In the genomic region with DNA sequence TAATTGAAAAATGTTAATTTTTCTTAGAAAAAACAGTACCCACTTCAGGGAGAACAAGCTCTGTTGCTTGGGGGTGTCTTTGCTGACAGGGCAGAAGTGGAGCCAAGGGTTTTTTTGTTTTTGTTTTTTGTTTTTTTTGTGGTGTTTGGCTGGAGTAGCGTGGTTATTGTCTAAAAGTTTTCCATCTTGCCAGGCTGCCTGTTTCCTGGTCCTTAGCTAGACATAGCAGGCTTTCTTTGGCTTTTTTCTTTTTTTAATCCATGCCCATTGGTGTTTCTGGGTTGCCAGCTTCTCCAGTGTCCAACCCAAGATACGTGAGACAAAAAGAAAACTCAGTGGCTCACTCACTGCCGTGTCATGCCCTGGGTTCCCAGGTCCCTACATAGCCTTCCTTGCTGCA, we compare ENCODE assay signal across 21 cellular contexts.
DNase-seq lines count a peak whose midpoint lies in the region; ATAC-seq, FAIRE-seq and TF ChIP-seq lines count a peak whose summit lies in the region.
"Had no signal": no experiment of that assay in that cellular context is flagged by ENCODE, and none has a peak within 500 bp of the region (broad histone marks: within the 10 kb centered on the region; RNA-seq: fewer than 3 reads in every experiment).

No MANE protein-coding gene starts in this region.

- FAIRE-seq in GM19239 (lab: Jason Lieb, UNC): no peak
- FAIRE-seq: G401.6, GM12891, K562 had no signal

- H3K4me3 Mint-ChIP-seq in GM23338: no peak overlapping the region
- H3K4me3 Mint-ChIP-seq: CD4-positive, CD25-positive, alpha-beta regulatory T cell; CD8-positive, alpha-beta memory T cell; HFFc6 had no signal

- DNase-seq in GM23338 (ENCODE audit: low spot score) (no peak), globus pallidus (ENCODE audit: low spot score) (peak; percentile 52), pons (ENCODE audit: low spot score) (peak; percentile 27), GM19239 (ENCODE audit: insufficient read length, low spot score) (no peak), NCI-H226 (no peak), GM20000 (ENCODE audit: low spot score) (no peak)
- DNase-seq: BE2C; CD4-positive, CD25-positive, alpha-beta regulatory T cell; CD8-positive, alpha-beta memory T cell; COR-L47; DMS 273 treated with DMSO at 0.1 percent for 48 hours; DMS53; GM23248; H7; HFFc6; IMR-90 had no signal

- no peaks in the 10 kb centered on the region for H4K20me1 ChIP-seq in GM23338 (replicated peaks; ENCODE audit: insufficient read depth)

- H3K4me1 ChIP-seq in GM23338 (ENCODE audit: insufficient read depth): peaks cover 5% of the 10 kb centered on the region; the same call in 1 of the 2 replicates
- H3K4me1 ChIP-seq: BE2C had no signal

- no peak overlapping the region for H3K27ac ChIP-seq in GM23338 (ENCODE audit: low read depth)
- H3K27ac ChIP-seq: GM23248, HL-60 had no signal

- TF ChIP-seq CTCF in GM23338 (conservative IDR thresholded peaks at IDR 0.05; ENCODE audit: low read depth in 2 of 2): no peak
- TF ChIP-seq CTCF in GM20000 (IDR thresholded peaks at IDR 0.05; ENCODE audit: extremely low read depth, missing control alignments): no peak

- peaks cover 2% of the 10 kb centered on the region; the same call in 1 of the 3 replicates for H3K36me3 Mint-ChIP-seq in GM23338 (ENCODE audit: low read depth)
- H3K36me3 Mint-ChIP-seq: CD4-positive, CD25-positive, alpha-beta regulatory T cell; CD8-positive, alpha-beta memory T cell had no signal

- no peaks in the 10 kb centered on the region for H3F3A ChIP-seq in GM23338 (replicated peaks; ENCODE audit: low read depth)

- H3K36me3 ChIP-seq in GM23338 (ENCODE audit: insufficient read depth): no peaks in the 10 kb centered on the region
- H3K36me3 ChIP-seq: BE2C had no signal

- H3K27me3 Mint-ChIP-seq in GM23338 (ENCODE audit: insufficient read depth, low read depth, poor library complexity): no peaks in the 10 kb centered on the region
- H3K27me3 Mint-ChIP-seq: CD8-positive, alpha-beta memory T cell had no signal

- H3K4me3 ChIP-seq in GM23338: no peak overlapping the region
- H3K4me3 ChIP-seq: GM23248, K562 had no signal

- peak overlapping the region; percentile 76 for H2AFZ ChIP-seq in GM23338
- H2AFZ ChIP-seq: GM23248 had no signal

- no peak for ATAC-seq in GM23338
- ATAC-seq: HCT116, K562 had no signal

- no peaks in the 10 kb centered on the region for H3K79me2 ChIP-seq in GM23338 (replicated peaks; ENCODE audit: insufficient read depth)

- H3K4me1 Mint-ChIP-seq in GM23338: no peaks in the 10 kb centered on the region; the same call in 2 of the 3 replicates

- no peaks in the 10 kb centered on the region for H3K27me3 ChIP-seq in GM23338 (ENCODE audit: insufficient read depth)
- H3K27me3 ChIP-seq: BE2C had no signal

- H3K9me3 Mint-ChIP-seq in GM23338: peaks cover 8% of the 10 kb centered on the region; the same call in 1 of the 3 replicates
- H3K9me3 Mint-ChIP-seq: CD8-positive, alpha-beta memory T cell; HFFc6 had no signal

- H3K27ac Mint-ChIP-seq in GM23338: no peak overlapping the region
- H3K27ac Mint-ChIP-seq: CD4-positive, CD25-positive, alpha-beta regulatory T cell; CD8-positive, alpha-beta memory T cell; HFFc6 had no signal

- H3K4me2 ChIP-seq in GM23338: no peak overlapping the region

- no peaks in the 10 kb centered on the region for H3K9me2 ChIP-seq in GM23338 (ENCODE audit: insufficient read depth)

TF ChIP-seq in GM23338, 12 proteins besides CTCF, POLR2A, EP300 and RAD21 (continues in another document):
- no peak for TF ChIP-seq POLR2AphosphoS5 (IDR thresholded peaks at IDR 0.05; ENCODE audit: low read depth)
- TF ChIP-seq NANOG (IDR thresholded peaks at IDR 0.05; ENCODE audit: borderline replicate concordance): no peak
- no peak for TF ChIP-seq REST (IDR thresholded peaks at IDR 0.05; ENCODE audit: unreplicated experiment)
- TF ChIP-seq STAT1 (IDR thresholded peaks at IDR 0.05; ENCODE audit: unreplicated experiment): no peak
- no peak for TF ChIP-seq CREB1 (CRISPR knock-in tag; IDR thresholded peaks at IDR 0.05; ENCODE audit: low read depth)
- TF ChIP-seq, protein P1, sequence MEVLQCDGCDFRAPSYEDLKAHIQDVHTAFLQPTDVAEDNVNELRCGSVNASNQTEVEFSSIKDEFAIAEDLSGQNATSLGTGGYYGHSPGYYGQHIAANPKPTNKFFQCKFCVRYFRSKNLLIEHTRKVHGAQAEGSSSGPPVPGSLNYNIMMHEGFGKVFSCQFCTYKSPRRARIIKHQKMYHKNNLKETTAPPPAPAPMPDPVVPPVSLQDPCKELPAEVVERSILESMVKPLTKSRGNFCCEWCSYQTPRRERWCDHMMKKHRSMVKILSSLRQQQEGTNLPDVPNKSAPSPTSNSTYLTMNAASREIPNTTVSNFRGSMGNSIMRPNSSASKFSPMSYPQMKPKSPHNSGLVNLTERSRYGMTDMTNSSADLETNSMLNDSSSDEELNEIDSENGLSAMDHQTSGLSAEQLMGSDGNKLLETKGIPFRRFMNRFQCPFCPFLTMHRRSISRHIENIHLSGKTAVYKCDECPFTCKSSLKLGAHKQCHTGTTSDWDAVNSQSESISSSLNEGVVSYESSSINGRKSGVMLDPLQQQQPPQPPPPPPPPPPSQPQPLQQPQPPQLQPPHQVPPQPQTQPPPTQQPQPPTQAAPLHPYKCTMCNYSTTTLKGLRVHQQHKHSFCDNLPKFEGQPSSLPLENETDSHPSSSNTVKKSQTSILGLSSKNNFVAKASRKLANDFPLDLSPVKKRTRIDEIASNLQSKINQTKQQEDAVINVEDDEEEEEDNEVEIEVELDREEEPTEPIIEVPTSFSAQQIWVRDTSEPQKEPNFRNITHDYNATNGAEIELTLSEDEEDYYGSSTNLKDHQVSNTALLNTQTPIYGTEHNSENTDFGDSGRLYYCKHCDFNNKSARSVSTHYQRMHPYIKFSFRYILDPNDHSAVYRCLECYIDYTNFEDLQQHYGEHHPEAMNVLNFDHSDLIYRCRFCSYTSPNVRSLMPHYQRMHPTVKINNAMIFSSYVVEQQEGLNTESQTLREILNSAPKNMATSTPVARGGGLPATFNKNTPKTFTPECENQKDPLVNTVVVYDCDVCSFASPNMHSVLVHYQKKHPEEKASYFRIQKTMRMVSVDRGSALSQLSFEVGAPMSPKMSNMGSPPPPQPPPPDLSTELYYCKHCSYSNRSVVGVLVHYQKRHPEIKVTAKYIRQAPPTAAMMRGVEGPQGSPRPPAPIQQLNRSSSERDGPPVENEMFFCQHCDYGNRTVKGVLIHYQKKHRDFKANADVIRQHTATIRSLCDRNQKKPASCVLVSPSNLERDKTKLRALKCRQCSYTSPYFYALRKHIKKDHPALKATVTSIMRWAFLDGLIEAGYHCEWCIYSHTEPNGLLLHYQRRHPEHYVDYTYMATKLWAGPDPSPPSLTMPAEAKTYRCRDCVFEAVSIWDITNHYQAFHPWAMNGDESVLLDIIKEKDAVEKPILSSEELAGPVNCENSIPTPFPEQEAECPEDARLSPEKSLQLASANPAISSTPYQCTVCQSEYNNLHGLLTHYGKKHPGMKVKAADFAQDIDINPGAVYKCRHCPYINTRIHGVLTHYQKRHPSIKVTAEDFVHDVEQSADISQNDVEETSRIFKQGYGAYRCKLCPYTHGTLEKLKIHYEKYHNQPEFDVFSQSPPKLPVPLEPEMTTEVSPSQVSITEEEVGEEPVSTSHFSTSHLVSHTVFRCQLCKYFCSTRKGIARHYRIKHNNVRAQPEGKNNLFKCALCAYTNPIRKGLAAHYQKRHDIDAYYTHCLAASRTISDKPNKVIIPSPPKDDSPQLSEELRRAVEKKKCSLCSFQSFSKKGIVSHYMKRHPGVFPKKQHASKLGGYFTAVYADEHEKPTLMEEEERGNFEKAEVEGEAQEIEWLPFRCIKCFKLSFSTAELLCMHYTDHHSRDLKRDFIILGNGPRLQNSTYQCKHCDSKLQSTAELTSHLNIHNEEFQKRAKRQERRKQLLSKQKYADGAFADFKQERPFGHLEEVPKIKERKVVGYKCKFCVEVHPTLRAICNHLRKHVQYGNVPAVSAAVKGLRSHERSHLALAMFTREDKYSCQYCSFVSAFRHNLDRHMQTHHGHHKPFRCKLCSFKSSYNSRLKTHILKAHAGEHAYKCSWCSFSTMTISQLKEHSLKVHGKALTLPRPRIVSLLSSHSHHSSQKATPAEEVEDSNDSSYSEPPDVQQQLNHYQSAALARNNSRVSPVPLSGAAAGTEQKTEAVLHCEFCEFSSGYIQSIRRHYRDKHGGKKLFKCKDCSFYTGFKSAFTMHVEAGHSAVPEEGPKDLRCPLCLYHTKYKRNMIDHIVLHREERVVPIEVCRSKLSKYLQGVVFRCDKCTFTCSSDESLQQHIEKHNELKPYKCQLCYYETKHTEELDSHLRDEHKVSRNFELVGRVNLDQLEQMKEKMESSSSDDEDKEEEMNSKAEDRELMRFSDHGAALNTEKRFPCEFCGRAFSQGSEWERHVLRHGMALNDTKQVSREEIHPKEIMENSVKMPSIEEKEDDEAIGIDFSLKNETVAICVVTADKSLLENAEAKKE (CRISPR knock-in tag; IDR thresholded peaks at IDR 0.05): no peak
- no peak for TF ChIP-seq ZNF331 (CRISPR knock-in tag; IDR thresholded peaks at IDR 0.05; ENCODE audit: low read depth)
- TF ChIP-seq EZH2phosphoT487 (IDR thresholded peaks at IDR 0.05; ENCODE audit: unreplicated experiment): no peak
- TF ChIP-seq JUNB (IDR thresholded peaks at IDR 0.05; ENCODE audit: unreplicated experiment): no peak

Comparison
In these comparisons a context has a peak if more than half of its experiments do, and no peak if none do; other contexts are left out.
1. DNase-seq: peak in globus pallidus (single experiment) and pons (single experiment); none in GM23338 (single experiment), GM19239 (single experiment), NCI-H226 (single experiment) and GM20000 (single experiment).